ENCODE assay signal across 24 cellular contexts in genomic region chr20:63745424-63745805, GRCh38. TPM values are rescaled to one million over a fixed set of nuclear protein-coding genes. Genes with fewer than 3 reads are reported as not detected.
A peak's percentile ranks its signal among the peaks of the same experiment; 100 is the strongest.
DNase-seq lines count a peak whose midpoint lies in the region; TF ChIP-seq lines count a peak whose summit lies in the region.
"Had no signal": no experiment of that assay in that cellular context is flagged by ENCODE, and none has a peak within 500 bp of the region (broad histone marks: within the 10 kb centered on the region; RNA-seq: fewer than 3 reads in every experiment).

No MANE protein-coding gene starts in this region.

- POLR2A ChIA-PET in GM10248 (lab: Yijun Ruan, JAX) = no interaction called here

- no peak overlapping the region for H3K4me3 ChIP-seq in dorsolateral prefrontal cortex
- H3K4me3 ChIP-seq in ascending aorta = no peak overlapping the region
- H3K4me3 ChIP-seq: GM12878, GM23248, right atrium auricular region, smooth muscle cell had no signal

- peak; percentile 10 for DNase-seq in GM10248 (ENCODE audit: extremely low spot score)
- peak; percentile 23 for DNase-seq in HuH-7 (ENCODE audit: low spot score)
- DNase-seq in dorsolateral prefrontal cortex = no peak
- DNase-seq in ascending aorta (ENCODE audit: low spot score in 2 of 2) = no peak
- DNase-seq in substantia nigra (lab: John Stamatoyannopoulos, UW) = no peak
- DNase-seq in NCI-H1694 (lab: John Stamatoyannopoulos, UW) = no peak
- DNase-seq: activated CD8-positive, alpha-beta T cell treated with anti-CD3 and anti-CD28 coated beads for 36 hours; GM23248; HFFc6; midbrain; natural killer cell; NCI-H1092 treated with DMSO at 0.1 percent for 48 hours; NCI-H187 treated with DMSO at 0.1 percent for 48 hours; NCI-H524; stimulated activated CD4-positive, alpha-beta T cell treated with anti-CD3 and anti-CD28 coated beads, Interleukin-2, amount 100 ng/mL, for 24 hours; trophoblast cell had no signal

- H3K27me3 ChIP-seq in dorsolateral prefrontal cortex (no peaks in the 10 kb centered on the region), ascending aorta (no peaks in the 10 kb centered on the region)
- H3K27me3 ChIP-seq: right atrium auricular region had no signal

- TF ChIP-seq CTCF in GM10248 (IDR thresholded peaks at IDR 0.05; ENCODE audit: control extremely low read depth, extremely low read depth, low read depth, missing control alignments) (no peak), dorsolateral prefrontal cortex (IDR thresholded peaks at IDR 0.05 in 54 of 56, conservative IDR thresholded peaks at IDR 0.05 in 2 of 56; ENCODE audit: low read depth in 1 of 56, partially characterized antibody in 56 of 56) (no peak), ascending aorta (IDR thresholded peaks at IDR 0.05) (no peak)

- H3K4me1 ChIP-seq in ascending aorta = peaks cover 9 to 13% of the 10 kb centered on the region in 2 donors

- intact Hi-C loops in dorsolateral prefrontal cortex (cut with DNase I) (loop anchor here in 1 of 2 donors (10.0 kb wide), 1 partner anchor 221 kb away; the partner anchor contains the start of gene PPDPF), ascending aorta (cut with DNase I) (no loop called here)

- no peaks in the 10 kb centered on the region for H3K9me3 ChIP-seq in ascending aorta
- H3K9me3 ChIP-seq: right atrium auricular region had no signal

- peaks cover 19 to 29% of the 10 kb centered on the region in 2 donors for H3K36me3 ChIP-seq in ascending aorta

- CTCF ChIA-PET in GM10248 (lab: Yijun Ruan, JAX) = interaction anchor here (0.8 to 1.0 kb wide), 3 partner anchors 41 to 208 kb away, joined by 3 read pairs; partner anchors contain the start of gene PTK6

- H3K27ac ChIP-seq in dorsolateral prefrontal cortex = peak overlapping the region in 53 of 59 donors; percentile 9 to 88 (median 66)
- H3K27ac ChIP-seq in temporal lobe (ENCODE audit: low read depth, low read length) = peak overlapping the region; percentile 44
- H3K27ac ChIP-seq in ascending aorta = no peak overlapping the region
- H3K27ac ChIP-seq in substantia nigra (ENCODE audit: low read depth, low read length, poor library complexity, severe bottlenecking) = no peak overlapping the region
- H3K27ac ChIP-seq: C4-2B, epithelial cell of prostate, GM23248, HL-60, right atrium auricular region had no signal

RNA-seq across cellular contexts. Expression of gene SLC2A4RG, which starts 5.8 kb away (rescaled TPM):
- total RNA-seq in dorsolateral prefrontal cortex (10 to 100 TPM; 15.1 to 78.0 (median 33.5) TPM), temporal lobe (2.5 TPM), ascending aorta (114 TPM)

RNA-seq across cellular contexts. Expression of gene LIME1, which starts 9.0 kb away (rescaled TPM):
- total RNA-seq in dorsolateral prefrontal cortex (10 to 100 TPM in 115 of 120 experiments, 1 to 10 TPM in 5; 7.8 to 33.9 (median 16.9) TPM), temporal lobe (2.7 TPM), ascending aorta (7.3 TPM)

RNA-seq across cellular contexts. Expression of gene ZGPAT, which starts 37.6 kb away (rescaled TPM):
- total RNA-seq in dorsolateral prefrontal cortex (10 to 100 TPM; 18.4 to 46.9 (median 28.4) TPM), temporal lobe (7.6 TPM), ascending aorta (42.4 TPM)

RNA-seq across cellular contexts. Expression of gene ARFRP1, which starts 37.6 kb away (rescaled TPM):
- total RNA-seq in dorsolateral prefrontal cortex (10 to 100 TPM; 37.8 to 65.5 (median 48.4) TPM), temporal lobe (18.7 TPM), ascending aorta (50.8 TPM)

RNA-seq across cellular contexts. Expression of gene TNFRSF6B, which starts 49.0 kb away (rescaled TPM):
- total RNA-seq in dorsolateral prefrontal cortex = 10 to 100 TPM in 54 of 120 experiments, 1 to 10 TPM in 59, under 1 TPM in 3, not detected in 4; 0.70 to 53.7 (median 9.1) TPM
- total RNA-seq in temporal lobe = 0.49 TPM
- total RNA-seq in ascending aorta = 119 TPM
- total RNA-seq: activated CD8-positive, alpha-beta T cell treated with anti-CD3 and anti-CD28 coated beads for 36 hours; natural killer cell; T-helper 2 cell treated with Interferon-gamma antibody and Interleukin-4, amounts not matched to agents 100 ng/mL and 5 ng/mL, for 36 hours had no signal

Comparison
In these comparisons a context has a peak if more than half of its experiments do, and no peak if none do; other contexts are left out.
1. DNase-seq: peak in GM10248 (single experiment) and HuH-7 (single experiment); none in dorsolateral prefrontal cortex (0 of 10), ascending aorta (0 of 2), substantia nigra (0 of 49) and NCI-H1694 (single experiment).
2. H3K27ac ChIP-seq: peak in dorsolateral prefrontal cortex (53 of 59) and temporal lobe (single experiment); none in ascending aorta (0 of 2) and substantia nigra (single experiment).